13 cellular contexts compared by ENCODE assay signal in the genomic region with DNA sequence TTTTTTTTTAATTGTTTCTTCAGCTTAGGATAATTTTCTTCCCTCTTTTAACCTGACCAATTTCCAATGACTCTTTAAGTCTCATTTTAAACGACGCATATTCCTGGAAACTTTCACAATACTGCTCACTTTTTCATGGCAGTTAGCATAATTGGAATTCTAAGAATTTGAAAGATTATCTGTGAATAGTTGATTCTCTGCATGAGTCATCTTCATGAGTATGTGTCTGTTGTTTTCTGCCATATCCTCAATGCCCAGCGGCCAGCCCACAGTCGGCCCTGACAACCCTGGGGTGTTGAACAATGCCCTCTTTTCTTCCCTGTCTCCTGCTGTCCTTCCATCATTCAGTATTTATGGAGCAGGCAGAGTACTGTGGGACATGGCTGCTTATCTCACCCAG.
DNase-seq lines count a peak whose midpoint lies in the region; ATAC-seq and TF ChIP-seq lines count a peak whose summit lies in the region.
"Had no signal": no experiment of that assay in that cellular context is flagged by ENCODE, and none has a peak within 500 bp of the region (broad histone marks: within the 10 kb centered on the region; RNA-seq: fewer than 3 reads in every experiment).

No MANE protein-coding gene starts in this region.

- H3K27me3 ChIP-seq in PC-3 (ENCODE audit: low read length): no peaks in the 10 kb centered on the region
- H3K27me3 ChIP-seq: gastroesophageal sphincter had no signal

- H3K27ac Mint-ChIP-seq in stimulated activated naive B cell treated with anti-CD40 and anti-IgM and Interleukin-4, amounts not matched to agents 10 μg/mL and 1 μg/mL and 100 μg/mL, for 72 hours: no peak overlapping the region
- H3K27ac Mint-ChIP-seq in activated T-helper 1 cell treated with anti-CD3 and anti-CD28 coated beads, Interleukin-12 subunit alpha, Interleukin-12 subunit beta, Interleukin-2, Interleukin-4 antibody, amounts not matched to agents 30 ng/mL and 10 ng/mL and 1 ng/mL, durations not matched to agents 14 hours and 24 hours and 36 hours: no peak overlapping the region

- H3K4me3 Mint-ChIP-seq in stimulated activated naive B cell treated with anti-CD40 and anti-IgM and Interleukin-4, amounts not matched to agents 10 μg/mL and 1 μg/mL and 100 μg/mL, for 72 hours: no peak overlapping the region
- H3K4me3 Mint-ChIP-seq in activated T-helper 1 cell treated with anti-CD3 and anti-CD28 coated beads, Interleukin-12 subunit alpha, Interleukin-12 subunit beta, Interleukin-2, Interleukin-4 antibody, amounts not matched to agents 30 ng/mL and 10 ng/mL and 1 ng/mL, durations not matched to agents 14 hours and 24 hours and 36 hours: no peak overlapping the region
- H3K4me3 Mint-ChIP-seq: central memory CD8-positive, alpha-beta T cell had no signal

- H3K27me3 Mint-ChIP-seq in stimulated activated naive B cell treated with anti-CD40 and anti-IgM and Interleukin-4, amounts not matched to agents 10 μg/mL and 1 μg/mL and 100 μg/mL, for 72 hours: peaks cover 0 to 5% of the 10 kb centered on the region in 2 donors
- no peaks in the 10 kb centered on the region for H3K27me3 Mint-ChIP-seq in activated T-helper 1 cell treated with anti-CD3 and anti-CD28 coated beads, Interleukin-12 subunit alpha, Interleukin-12 subunit beta, Interleukin-2, Interleukin-4 antibody, amounts not matched to agents 30 ng/mL and 10 ng/mL and 1 ng/mL, durations not matched to agents 14 hours and 24 hours and 36 hours (ENCODE audit: insufficient read depth)

- no peak overlapping the region for H3K27ac ChIP-seq in PC-3 (ENCODE audit: low read length)
- H3K27ac ChIP-seq: gastroesophageal sphincter had no signal

- no peaks in the 10 kb centered on the region for H3K9me2 ChIP-seq in PC-3 (replicated peaks; ENCODE audit: low read length)

- peaks cover 0 to 4% of the 10 kb centered on the region in 2 donors for H3K9me3 Mint-ChIP-seq in stimulated activated naive B cell treated with anti-CD40 and anti-IgM and Interleukin-4, amounts not matched to agents 10 μg/mL and 1 μg/mL and 100 μg/mL, for 72 hours
- H3K9me3 Mint-ChIP-seq in activated T-helper 1 cell treated with anti-CD3 and anti-CD28 coated beads, Interleukin-12 subunit alpha, Interleukin-12 subunit beta, Interleukin-2, Interleukin-4 antibody, amounts not matched to agents 30 ng/mL and 10 ng/mL and 1 ng/mL, durations not matched to agents 14 hours and 24 hours and 36 hours: no peaks in the 10 kb centered on the region
- H3K9me3 Mint-ChIP-seq: central memory CD8-positive, alpha-beta T cell had no signal

- H3K4me1 ChIP-seq in PC-3 (ENCODE audit: insufficient read depth, low read length): no peaks in the 10 kb centered on the region
- H3K4me1 ChIP-seq: gastroesophageal sphincter had no signal

- peak; percentile 22 for DNase-seq in EH (ENCODE audit: low read depth)
- DNase-seq in PC-3: peak; percentile 5
- peak; percentile 24 for DNase-seq in fibroblast of the aortic adventitia (ENCODE audit: low read depth)
- DNase-seq in pons (ENCODE audit: low spot score): peak; percentile 86
- no peak for DNase-seq in NCI-H2227 treated with DMSO at 0.1 percent for 48 hours (lab: John Stamatoyannopoulos, UW)
- DNase-seq in stimulated activated CD4-positive, alpha-beta T cell treated with anti-CD3 and anti-CD28 coated beads, Interleukin-4, amount 100 ng/mL, for 24 hours: no peak
- no peak for DNase-seq in stimulated activated naive B cell treated with anti-CD40 and anti-IgM and Interleukin-4, amounts not matched to agents 10 μg/mL and 1 μg/mL and 100 μg/mL, for 72 hours
- DNase-seq in activated T-helper 1 cell treated with anti-CD3 and anti-CD28 coated beads, Interleukin-12 subunit alpha, Interleukin-12 subunit beta, Interleukin-2, Interleukin-4 antibody, amounts not matched to agents 30 ng/mL and 10 ng/mL and 1 ng/mL, durations not matched to agents 14 hours and 24 hours and 36 hours (ENCODE audit: low spot score): no peak
- DNase-seq: activated T-cell treated with anti-CD3 and anti-CD28 coated beads, Interleukin-2, amount 50 U/mL, for 1 hour; NCI-H1092 treated with DMSO at 0.1 percent for 48 hours had no signal

- TF ChIP-seq CTCF in PC-3 (conservative IDR thresholded peaks at IDR 0.05; ENCODE audit: low read depth, low read length) (no peak), fibroblast of the aortic adventitia (IDR thresholded peaks at IDR 0.05; ENCODE audit: insufficient read depth, low read length) (no peak)

- H3K4me2 ChIP-seq in PC-3 (ENCODE audit: low read length): no peak overlapping the region

- no TSS peak for BruUV-seq in PC-3 (replicated peaks; lab: Mats Ljungman, UMichigan)

- no peaks in the 10 kb centered on the region for H3K4me1 Mint-ChIP-seq in stimulated activated naive B cell treated with anti-CD40 and anti-IgM and Interleukin-4, amounts not matched to agents 10 μg/mL and 1 μg/mL and 100 μg/mL, for 72 hours
- H3K4me1 Mint-ChIP-seq in activated T-helper 1 cell treated with anti-CD3 and anti-CD28 coated beads, Interleukin-12 subunit alpha, Interleukin-12 subunit beta, Interleukin-2, Interleukin-4 antibody, amounts not matched to agents 30 ng/mL and 10 ng/mL and 1 ng/mL, durations not matched to agents 14 hours and 24 hours and 36 hours (ENCODE audit: low read depth): no peaks in the 10 kb centered on the region
- H3K4me1 Mint-ChIP-seq: central memory CD8-positive, alpha-beta T cell had no signal

- POLR2A ChIA-PET in PC-3 (lab: Charles Lee; ENCODE audit: unreplicated experiment): no interaction called here

- 0 out of 2 replicates have a peak, but pooled peaks cover 2% of the 10 kb centered on the region for H3K9me3 ChIP-seq in PC-3 (ENCODE audit: low read length)
- H3K9me3 ChIP-seq: Caco-2 had no signal

- no peaks in the 10 kb centered on the region for H3K36me3 ChIP-seq in PC-3 (ENCODE audit: low read depth, low read length)
- H3K36me3 ChIP-seq: gastroesophageal sphincter had no signal

- no peak overlapping the region for H3K9ac ChIP-seq in PC-3 (ENCODE audit: low read length)

- H3K36me3 Mint-ChIP-seq in stimulated activated naive B cell treated with anti-CD40 and anti-IgM and Interleukin-4, amounts not matched to agents 10 μg/mL and 1 μg/mL and 100 μg/mL, for 72 hours: no peaks in the 10 kb centered on the region
- no peaks in the 10 kb centered on the region for H3K36me3 Mint-ChIP-seq in activated T-helper 1 cell treated with anti-CD3 and anti-CD28 coated beads, Interleukin-12 subunit alpha, Interleukin-12 subunit beta, Interleukin-2, Interleukin-4 antibody, amounts not matched to agents 30 ng/mL and 10 ng/mL and 1 ng/mL, durations not matched to agents 14 hours and 24 hours and 36 hours (ENCODE audit: low read depth)

- H3K79me2 ChIP-seq in PC-3 (ENCODE audit: low read length): no peaks in the 10 kb centered on the region

- no peak overlapping the region for H2AFZ ChIP-seq in PC-3 (ENCODE audit: low read length)

- no peak for ATAC-seq in PC-3
- ATAC-seq in stimulated activated naive B cell treated with anti-CD40 and anti-IgM and Interleukin-4, amounts not matched to agents 10 μg/mL and 1 μg/mL and 100 μg/mL, for 72 hours (replicated peaks): no peak
- ATAC-seq: gastroesophageal sphincter had no signal

- intact Hi-C loops in PC-3 (cut with micrococcal nuclease): no loop called here
- intact Hi-C loops in activated T-helper 1 cell treated with anti-CD3 and anti-CD28 coated beads, Interleukin-12 subunit alpha, Interleukin-12 subunit beta, Interleukin-2, Interleukin-4 antibody, amounts not matched to agents 30 ng/mL and 10 ng/mL and 1 ng/mL, durations not matched to agents 14 hours and 24 hours and 36 hours (cut with micrococcal nuclease): no loop called here

- no peaks in the 10 kb centered on the region for H4K20me1 ChIP-seq in PC-3 (ENCODE audit: low read length)

- CTCF ChIA-PET in PC-3 (lab: Charles Lee): no interaction called here

- no peak overlapping the region for H3K4me3 ChIP-seq in PC-3 (ENCODE audit: low read length)
- H3K4me3 ChIP-seq in fibroblast of the aortic adventitia (ENCODE audit: low read depth, low read length): no peak overlapping the region
- H3K4me3 ChIP-seq: gastroesophageal sphincter had no signal

- H3F3A ChIP-seq in PC-3 (ENCODE audit: low read length, unreplicated experiment): no peaks in the 10 kb centered on the region

Comparison
In these comparisons a context has a peak if more than half of its experiments do, and no peak if none do; other contexts are left out.
1. DNase-seq: peak in EH (single experiment), PC-3 (single experiment), fibroblast of the aortic adventitia (single experiment) and pons (single experiment); none in NCI-H2227 treated with DMSO at 0.1 percent for 48 hours (single experiment), stimulated activated CD4-positive, alpha-beta T cell treated with anti-CD3 and anti-CD28 coated beads, Interleukin-4, amount 100 ng/mL, for 24 hours (single experiment), stimulated activated naive B cell treated with anti-CD40 and anti-IgM and Interleukin-4, amounts not matched to agents 10 μg/mL and 1 μg/mL and 100 μg/mL, for 72 hours (single experiment) and activated T-helper 1 cell treated with anti-CD3 and anti-CD28 coated beads, Interleukin-12 subunit alpha, Interleukin-12 subunit beta, Interleukin-2, Interleukin-4 antibody, amounts not matched to agents 30 ng/mL and 10 ng/mL and 1 ng/mL, durations not matched to agents 14 hours and 24 hours and 36 hours (single experiment).